ENCODE assay signal across 23 cellular contexts in genomic region chr11:111406589-111406988, GRCh38.
"Had no signal": no experiment of that assay in that cellular context is flagged by ENCODE, and none has a peak within 500 bp of the region (broad histone marks: within the 10 kb centered on the region; RNA-seq: fewer than 3 reads in every experiment).

No MANE protein-coding gene starts in this region.

- H3K9me3 ChIP-seq: esophagus squamous epithelium, left ventricle myocardium inferior, mucosa of descending colon, ovary, transverse colon had no signal

- H3K27ac Mint-ChIP-seq: activated B cell treated with CpG ODN at 0.5 μM for 24 hours; activated CD8-positive, alpha-beta T cell treated with anti-CD3 and anti-CD28 coated beads for 36 hours; activated naive CD4-positive, alpha-beta T cell treated with anti-CD3 and anti-CD28 coated beads, Interleukin-2, amount 50 U/mL, for 72 hours; activated T-cell treated with anti-CD3 and anti-CD28 coated beads, Interleukin-2, amount 50 U/mL, for 72 hours; brain; memory B cell; naive thymus-derived CD4-positive, alpha-beta T cell had no signal

- H3K4me1 Mint-ChIP-seq: brain; central memory CD8-positive, alpha-beta T cell had no signal

- H3K36me3 ChIP-seq: esophagus squamous epithelium, left ventricle myocardium inferior, ovary, transverse colon had no signal

- ATAC-seq: activated CD8-positive, alpha-beta T cell treated with anti-CD3 and anti-CD28 coated beads for 36 hours; activated naive CD4-positive, alpha-beta T cell treated with anti-CD3 and anti-CD28 coated beads, Interleukin-2, amount 50 U/mL, for 72 hours; activated T-cell treated with anti-CD3 and anti-CD28 coated beads, Interleukin-2, amount 50 U/mL, for 72 hours; mucosa of descending colon; naive thymus-derived CD4-positive, alpha-beta T cell had no signal

- H3K27me3 ChIP-seq: esophagus squamous epithelium, ovary, transverse colon had no signal

- H3K4me3 Mint-ChIP-seq: activated B cell treated with CpG ODN at 0.5 μM for 24 hours; activated CD8-positive, alpha-beta T cell treated with anti-CD3 and anti-CD28 coated beads for 36 hours; activated T-cell treated with anti-CD3 and anti-CD28 coated beads, Interleukin-2, amount 50 U/mL, for 72 hours; brain; central memory CD8-positive, alpha-beta T cell; memory B cell; naive thymus-derived CD4-positive, alpha-beta T cell had no signal

- H3K4me1 ChIP-seq: esophagus squamous epithelium, left ventricle myocardium inferior, transverse colon had no signal

- H3K36me3 Mint-ChIP-seq: brain had no signal

- H3K4me3 ChIP-seq: esophagus squamous epithelium, left ventricle myocardium inferior, mucosa of descending colon, ovary, transverse colon had no signal

- H3K27me3 Mint-ChIP-seq: activated B cell treated with CpG ODN at 0.5 μM for 24 hours; activated CD8-positive, alpha-beta T cell treated with anti-CD3 and anti-CD28 coated beads for 36 hours; central memory CD8-positive, alpha-beta T cell; memory B cell; naive thymus-derived CD4-positive, alpha-beta T cell had no signal

- H3K9me3 Mint-ChIP-seq: central memory CD8-positive, alpha-beta T cell had no signal

- H3K27ac ChIP-seq: esophagus squamous epithelium, left ventricle myocardium inferior, ovary, transverse colon had no signal

- DNase-seq: activated B cell treated with CpG ODN at 0.5 μM for 24 hours; activated CD4-positive, alpha-beta T cell treated with anti-CD3 and anti-CD28 coated beads for 48 hours; activated CD8-positive, alpha-beta T cell treated with anti-CD3 and anti-CD28 coated beads for 36 hours; activated gamma-delta T cell; activated T-cell treated with anti-CD3 and anti-CD28 coated beads, Interleukin-2, amount 50 U/mL, for 72 hours; amygdala; cortex of kidney; effector CD4-positive, alpha-beta T cell; esophagus squamous epithelium; glutamatergic neuron; hypothalamus; left ventricle myocardium inferior; mucosa of descending colon; naive thymus-derived CD4-positive, alpha-beta T cell; ovary; stimulated activated CD4-positive, alpha-beta T cell treated with anti-CD3 and anti-CD28 coated beads, Interleukin-4, amount 100 ng/mL, for 1 hour; stimulated activated naive CD4-positive, alpha-beta T cell treated with Interleukin-2 at 50 U/mL for 16 hours; substantia nigra; transverse colon had no signal
